In the genomic region with DNA sequence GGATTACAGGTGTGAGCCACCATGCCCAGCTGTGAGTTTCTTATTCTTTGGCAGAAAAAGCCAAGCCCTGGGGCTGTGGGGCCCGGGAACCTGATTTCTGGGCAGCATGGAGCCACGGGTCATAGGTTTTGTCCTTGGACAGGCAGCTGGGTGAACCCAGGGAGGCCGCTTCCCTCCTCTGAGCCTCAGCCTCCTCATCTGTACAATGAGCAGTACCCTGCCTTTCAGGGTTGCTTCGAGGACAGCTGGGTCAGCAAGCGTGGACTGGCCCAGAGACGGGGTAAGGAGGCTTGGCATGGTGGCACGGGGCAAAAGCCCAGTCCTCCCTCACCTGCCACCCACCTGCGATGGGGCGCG, we compare ENCODE assay signal across 14 cellular contexts.
DNase-seq lines count a peak whose midpoint lies in the region; ATAC-seq and TF ChIP-seq lines count a peak whose summit lies in the region.
"Had no signal": no experiment of that assay in that cellular context is flagged by ENCODE, and none has a peak within 500 bp of the region (broad histone marks: within the 10 kb centered on the region; RNA-seq: fewer than 3 reads in every experiment).

No MANE protein-coding gene starts in this region.

- H3K36me3 Mint-ChIP-seq in chondrocyte (ENCODE audit: low read depth) = no peaks in the 10 kb centered on the region
- peaks cover 73% of the 10 kb centered on the region for H3K36me3 Mint-ChIP-seq in CD4-positive, alpha-beta T cell (ENCODE audit: low read depth)

- peaks cover 2% of the 10 kb centered on the region for H3K27me3 Mint-ChIP-seq in chondrocyte (ENCODE audit: low read depth)
- no peaks in the 10 kb centered on the region for H3K27me3 Mint-ChIP-seq in CD4-positive, alpha-beta T cell
- H3K27me3 Mint-ChIP-seq: CD4-positive, alpha-beta memory T cell had no signal

- no peaks in the 10 kb centered on the region for H3K9me3 ChIP-seq in heart right ventricle
- H3K9me3 ChIP-seq in CD4-positive, alpha-beta T cell (ENCODE audit: control insufficient read depth, low read length) = no peaks in the 10 kb centered on the region
- H3K9me3 ChIP-seq: HAP-1 had no signal

- no peak overlapping the region for H3K4me3 ChIP-seq in heart right ventricle
- H3K4me3 ChIP-seq: HAP-1 had no signal

- H3K4me1 ChIP-seq in heart right ventricle = peaks cover 0 to 4% (median 0%) of the 10 kb centered on the region in 9 donors
- H3K4me1 ChIP-seq: HAP-1 had no signal

- H3K9me3 Mint-ChIP-seq in chondrocyte (ENCODE audit: low read depth) = no peaks in the 10 kb centered on the region
- no peaks in the 10 kb centered on the region for H3K9me3 Mint-ChIP-seq in CD4-positive, alpha-beta T cell
- H3K9me3 Mint-ChIP-seq: CD4-positive, alpha-beta memory T cell had no signal

- no peak overlapping the region for H3K27ac Mint-ChIP-seq in chondrocyte (ENCODE audit: unreplicated experiment)
- no peak overlapping the region for H3K27ac Mint-ChIP-seq in CD4-positive, alpha-beta T cell
- H3K27ac Mint-ChIP-seq: CD4-positive, alpha-beta memory T cell had no signal

- H3K27me3 ChIP-seq in heart right ventricle = peaks cover 0 to 51% (median 32%) of the 10 kb centered on the region in 7 donors
- no peaks in the 10 kb centered on the region for H3K27me3 ChIP-seq in CD4-positive, alpha-beta T cell (ENCODE audit: control insufficient read depth, insufficient read depth, low read length)

- H3K4me3 Mint-ChIP-seq in chondrocyte (ENCODE audit: unreplicated experiment) = no peak overlapping the region
- no peak overlapping the region for H3K4me3 Mint-ChIP-seq in CD4-positive, alpha-beta T cell
- H3K4me3 Mint-ChIP-seq: CD4-positive, alpha-beta memory T cell had no signal

- H3K4me1 Mint-ChIP-seq in chondrocyte (ENCODE audit: low read depth) = no peaks in the 10 kb centered on the region
- H3K4me1 Mint-ChIP-seq in CD4-positive, alpha-beta T cell (ENCODE audit: low read depth) = no peaks in the 10 kb centered on the region
- H3K4me1 Mint-ChIP-seq: CD4-positive, alpha-beta memory T cell had no signal

- WGBS in heart right ventricle, 2 donors = 91 to 94% methylated on average over 10 of the region's 10 CpGs

- no peaks in the 10 kb centered on the region for H3K36me3 ChIP-seq in heart right ventricle
- H3K36me3 ChIP-seq: HAP-1 had no signal

- intact Hi-C loops in left ventricle myocardium superior (cut with micrococcal nuclease) = no loop called here
- intact Hi-C loops in heart right ventricle (cut with DNase I) = no loop called here
- intact Hi-C loops in CD4-positive, alpha-beta T cell (cut with DNase I, micrococcal nuclease) = no loop called here

- POLR2A ChIA-PET in CD4-positive, alpha-beta T cell (lab: Charles Lee) = no interaction called here

- ATAC-seq in left ventricle myocardium superior (no peak), heart right ventricle (no peak)
- ATAC-seq in CD4-positive, alpha-beta T cell (ENCODE audit: poor library complexity) = no peak

- DNase-seq in left ventricle myocardium superior (peak; percentile 14), heart right ventricle (no peak), chondrocyte (ENCODE audit: low spot score) (peak; percentile 62), mesenteric fat pad (ENCODE audit: low spot score) (peak; percentile 87), NCI-H146 (lab: John Stamatoyannopoulos, UW) (no peak)
- DNase-seq in stimulated activated CD4-positive, alpha-beta T cell treated with anti-CD3 and anti-CD28 coated beads, Interleukin-1b, Interleukin-23, amount 100 ng/mL, for 48 hours = no peak
- no peak for DNase-seq in CD4-positive, alpha-beta T cell
- DNase-seq: ACHN; Calu3; CD4-positive, alpha-beta memory T cell; NCI-H187 treated with DMSO at 0.1 percent for 48 hours; NK-92 treated with Interleukin-12 subunit alpha and Interleukin-12 subunit beta, amount 100 ng/mL, for 24 hours had no signal

- no peak overlapping the region for H3K27ac ChIP-seq in heart right ventricle
- no peak overlapping the region for H3K27ac ChIP-seq in CD4-positive, alpha-beta T cell (ENCODE audit: low read depth, low read length)
- H3K27ac ChIP-seq: RWPE1 had no signal

- TF ChIP-seq CTCF in heart right ventricle (IDR thresholded peaks at IDR 0.05) = no peak
- TF ChIP-seq CTCF in chondrocyte (IDR thresholded peaks at IDR 0.05) = no peak
- TF ChIP-seq CTCF in CD4-positive, alpha-beta T cell (IDR thresholded peaks at IDR 0.05) = no peak

- CTCF ChIA-PET in CD4-positive, alpha-beta T cell (lab: Charles Lee) = no interaction called here

Comparison
In these comparisons a context has a peak if more than half of its experiments do, and no peak if none do; other contexts are left out.
1. DNase-seq: peak in left ventricle myocardium superior (single experiment), chondrocyte (single experiment) and mesenteric fat pad (single experiment); none in heart right ventricle (0 of 2), NCI-H146 (single experiment), stimulated activated CD4-positive, alpha-beta T cell treated with anti-CD3 and anti-CD28 coated beads, Interleukin-1b, Interleukin-23, amount 100 ng/mL, for 48 hours (single experiment) and CD4-positive, alpha-beta T cell (0 of 10).